Comparison of ENCODE assay signal across 29 cellular contexts in the genomic region with DNA sequence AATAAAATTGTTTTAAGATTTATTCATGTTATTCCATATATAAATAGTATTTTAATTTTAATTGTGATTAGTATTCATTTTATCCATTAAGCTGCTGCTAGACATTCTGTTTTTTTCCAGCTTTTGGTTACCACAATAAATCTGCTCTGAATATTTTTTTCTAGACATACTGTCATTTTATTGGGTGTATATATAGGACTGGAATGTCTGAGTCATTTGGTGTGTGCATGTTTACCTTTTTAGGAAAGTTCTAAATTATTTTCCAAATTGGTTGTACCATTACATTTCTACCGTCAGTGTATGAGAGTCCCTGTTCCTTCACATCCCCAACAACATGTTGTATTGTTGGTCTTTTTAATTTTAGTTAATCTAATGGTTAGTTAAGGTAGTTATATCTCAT.
"Had no signal": no experiment of that assay in that cellular context is flagged by ENCODE, and none has a peak within 500 bp of the region (broad histone marks: within the 10 kb centered on the region; RNA-seq: fewer than 3 reads in every experiment).

No MANE protein-coding gene starts in this region.

- H3K27me3 ChIP-seq: adrenal gland, ascending aorta, cardiac muscle cell had no signal

- H3K27ac ChIP-seq: adrenal gland, ascending aorta, cardiac muscle cell, VCaP had no signal

- H3K36me3 ChIP-seq: adrenal gland, ascending aorta, cardiac muscle cell had no signal

- H3K4me1 ChIP-seq: adrenal gland, ascending aorta had no signal

- H3K9me3 ChIP-seq: adrenal gland, ascending aorta had no signal

- DNase-seq: activated B cell treated with CpG ODN at 0.5 μM for 24 hours; activated CD4-positive, alpha-beta memory T cell treated with anti-CD3 and anti-CD28 coated beads for 36 hours; activated CD4-positive, alpha-beta T cell treated with anti-CD3 and anti-CD28 coated beads for 4 hours; activated CD4-positive, alpha-beta T cell treated with anti-CD3 and anti-CD28 coated beads, Interleukin-2, amount 10 ng/mL, durations not matched to agents 24 days and 14 days; activated CD4-positive, alpha-beta T cell treated with anti-CD3 and anti-CD28 coated beads, Interleukin-2, amount 50 U/mL, for 1 hour; activated CD4-positive, alpha-beta T cell treated with anti-CD3 and anti-CD28 coated beads, Interleukin-2, amount 50 U/mL, for 4 hours; activated CD4-positive, CD25-positive, alpha-beta regulatory T cell treated with anti-CD3 and anti-CD28 coated beads, Interleukin-2, amount 50 U/mL, for 72 hours; activated CD8-positive, alpha-beta memory T cell treated with anti-CD3 and anti-CD28 coated beads, Interleukin-2, amount 50 U/mL, for 4 hours; activated CD8-positive, alpha-beta T cell treated with anti-CD3 and anti-CD28 coated beads for 36 hours; activated effector memory CD4-positive, alpha-beta T cell treated with anti-CD3 and anti-CD28 coated beads, Interleukin-2, amount 50 U/mL, for 16 hours; activated gamma-delta T cell treated with Interleukin-2 at 50 U/mL for 16 hours; activated naive CD4-positive, alpha-beta T cell; activated naive CD4-positive, alpha-beta T cell treated with anti-CD3 and anti-CD28 coated beads for 36 hours; activated naive CD4-positive, alpha-beta T cell treated with anti-CD3 and anti-CD28 coated beads, Interleukin-2, amount 50 U/mL, for 16 hours; activated naive CD8-positive, alpha-beta T cell treated with anti-CD3 and anti-CD28 coated beads for 36 hours; activated T-cell treated with anti-CD3 and anti-CD28 coated beads for 4 hours; activated T-cell treated with anti-CD3 and anti-CD28 coated beads, Interleukin-2, amount 50 U/mL, for 1 hour; activated T-cell treated with anti-CD3 and anti-CD28 coated beads, Interleukin-2, amount 50 U/mL, for 4 hours; activated T-cell treated with anti-CD3 and anti-CD28 coated beads, Interleukin-2, amount 50 U/mL, for 72 hours; adrenal gland; amniotic stem cell; anterior cingulate cortex; caudate nucleus; cerebellar nuclear complex; T-helper 2 cell; T-helper 9 cell had no signal

- H3K4me3 ChIP-seq: adrenal gland, ascending aorta, cardiac muscle cell had no signal
